ENCODE assay signal across 1 cellular context in the genomic region with DNA sequence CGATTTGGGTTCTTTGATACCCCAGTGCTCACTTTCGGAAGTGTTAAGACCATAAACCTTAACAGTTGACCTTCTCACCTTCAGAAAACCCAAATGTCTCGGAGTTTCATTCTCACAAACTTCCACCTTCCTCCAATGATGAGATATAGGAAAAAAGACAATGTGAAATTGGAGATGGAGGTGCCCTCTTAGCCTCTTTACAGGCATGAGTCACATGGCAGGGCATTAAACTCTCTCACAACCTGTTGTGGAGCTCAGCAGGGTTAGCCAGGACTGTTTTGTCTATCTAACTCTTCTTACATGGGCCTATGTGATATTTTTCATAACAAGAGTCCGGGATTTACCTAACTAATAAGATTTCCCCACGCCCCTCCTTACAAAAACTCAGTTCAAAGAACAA.
TF ChIP-seq lines count a peak whose summit lies in the region.

No MANE protein-coding gene starts in this region.

TF ChIP-seq in H1, 55 proteins besides CTCF, POLR2A, EP300 and RAD21:
- TF ChIP-seq, protein P1, sequence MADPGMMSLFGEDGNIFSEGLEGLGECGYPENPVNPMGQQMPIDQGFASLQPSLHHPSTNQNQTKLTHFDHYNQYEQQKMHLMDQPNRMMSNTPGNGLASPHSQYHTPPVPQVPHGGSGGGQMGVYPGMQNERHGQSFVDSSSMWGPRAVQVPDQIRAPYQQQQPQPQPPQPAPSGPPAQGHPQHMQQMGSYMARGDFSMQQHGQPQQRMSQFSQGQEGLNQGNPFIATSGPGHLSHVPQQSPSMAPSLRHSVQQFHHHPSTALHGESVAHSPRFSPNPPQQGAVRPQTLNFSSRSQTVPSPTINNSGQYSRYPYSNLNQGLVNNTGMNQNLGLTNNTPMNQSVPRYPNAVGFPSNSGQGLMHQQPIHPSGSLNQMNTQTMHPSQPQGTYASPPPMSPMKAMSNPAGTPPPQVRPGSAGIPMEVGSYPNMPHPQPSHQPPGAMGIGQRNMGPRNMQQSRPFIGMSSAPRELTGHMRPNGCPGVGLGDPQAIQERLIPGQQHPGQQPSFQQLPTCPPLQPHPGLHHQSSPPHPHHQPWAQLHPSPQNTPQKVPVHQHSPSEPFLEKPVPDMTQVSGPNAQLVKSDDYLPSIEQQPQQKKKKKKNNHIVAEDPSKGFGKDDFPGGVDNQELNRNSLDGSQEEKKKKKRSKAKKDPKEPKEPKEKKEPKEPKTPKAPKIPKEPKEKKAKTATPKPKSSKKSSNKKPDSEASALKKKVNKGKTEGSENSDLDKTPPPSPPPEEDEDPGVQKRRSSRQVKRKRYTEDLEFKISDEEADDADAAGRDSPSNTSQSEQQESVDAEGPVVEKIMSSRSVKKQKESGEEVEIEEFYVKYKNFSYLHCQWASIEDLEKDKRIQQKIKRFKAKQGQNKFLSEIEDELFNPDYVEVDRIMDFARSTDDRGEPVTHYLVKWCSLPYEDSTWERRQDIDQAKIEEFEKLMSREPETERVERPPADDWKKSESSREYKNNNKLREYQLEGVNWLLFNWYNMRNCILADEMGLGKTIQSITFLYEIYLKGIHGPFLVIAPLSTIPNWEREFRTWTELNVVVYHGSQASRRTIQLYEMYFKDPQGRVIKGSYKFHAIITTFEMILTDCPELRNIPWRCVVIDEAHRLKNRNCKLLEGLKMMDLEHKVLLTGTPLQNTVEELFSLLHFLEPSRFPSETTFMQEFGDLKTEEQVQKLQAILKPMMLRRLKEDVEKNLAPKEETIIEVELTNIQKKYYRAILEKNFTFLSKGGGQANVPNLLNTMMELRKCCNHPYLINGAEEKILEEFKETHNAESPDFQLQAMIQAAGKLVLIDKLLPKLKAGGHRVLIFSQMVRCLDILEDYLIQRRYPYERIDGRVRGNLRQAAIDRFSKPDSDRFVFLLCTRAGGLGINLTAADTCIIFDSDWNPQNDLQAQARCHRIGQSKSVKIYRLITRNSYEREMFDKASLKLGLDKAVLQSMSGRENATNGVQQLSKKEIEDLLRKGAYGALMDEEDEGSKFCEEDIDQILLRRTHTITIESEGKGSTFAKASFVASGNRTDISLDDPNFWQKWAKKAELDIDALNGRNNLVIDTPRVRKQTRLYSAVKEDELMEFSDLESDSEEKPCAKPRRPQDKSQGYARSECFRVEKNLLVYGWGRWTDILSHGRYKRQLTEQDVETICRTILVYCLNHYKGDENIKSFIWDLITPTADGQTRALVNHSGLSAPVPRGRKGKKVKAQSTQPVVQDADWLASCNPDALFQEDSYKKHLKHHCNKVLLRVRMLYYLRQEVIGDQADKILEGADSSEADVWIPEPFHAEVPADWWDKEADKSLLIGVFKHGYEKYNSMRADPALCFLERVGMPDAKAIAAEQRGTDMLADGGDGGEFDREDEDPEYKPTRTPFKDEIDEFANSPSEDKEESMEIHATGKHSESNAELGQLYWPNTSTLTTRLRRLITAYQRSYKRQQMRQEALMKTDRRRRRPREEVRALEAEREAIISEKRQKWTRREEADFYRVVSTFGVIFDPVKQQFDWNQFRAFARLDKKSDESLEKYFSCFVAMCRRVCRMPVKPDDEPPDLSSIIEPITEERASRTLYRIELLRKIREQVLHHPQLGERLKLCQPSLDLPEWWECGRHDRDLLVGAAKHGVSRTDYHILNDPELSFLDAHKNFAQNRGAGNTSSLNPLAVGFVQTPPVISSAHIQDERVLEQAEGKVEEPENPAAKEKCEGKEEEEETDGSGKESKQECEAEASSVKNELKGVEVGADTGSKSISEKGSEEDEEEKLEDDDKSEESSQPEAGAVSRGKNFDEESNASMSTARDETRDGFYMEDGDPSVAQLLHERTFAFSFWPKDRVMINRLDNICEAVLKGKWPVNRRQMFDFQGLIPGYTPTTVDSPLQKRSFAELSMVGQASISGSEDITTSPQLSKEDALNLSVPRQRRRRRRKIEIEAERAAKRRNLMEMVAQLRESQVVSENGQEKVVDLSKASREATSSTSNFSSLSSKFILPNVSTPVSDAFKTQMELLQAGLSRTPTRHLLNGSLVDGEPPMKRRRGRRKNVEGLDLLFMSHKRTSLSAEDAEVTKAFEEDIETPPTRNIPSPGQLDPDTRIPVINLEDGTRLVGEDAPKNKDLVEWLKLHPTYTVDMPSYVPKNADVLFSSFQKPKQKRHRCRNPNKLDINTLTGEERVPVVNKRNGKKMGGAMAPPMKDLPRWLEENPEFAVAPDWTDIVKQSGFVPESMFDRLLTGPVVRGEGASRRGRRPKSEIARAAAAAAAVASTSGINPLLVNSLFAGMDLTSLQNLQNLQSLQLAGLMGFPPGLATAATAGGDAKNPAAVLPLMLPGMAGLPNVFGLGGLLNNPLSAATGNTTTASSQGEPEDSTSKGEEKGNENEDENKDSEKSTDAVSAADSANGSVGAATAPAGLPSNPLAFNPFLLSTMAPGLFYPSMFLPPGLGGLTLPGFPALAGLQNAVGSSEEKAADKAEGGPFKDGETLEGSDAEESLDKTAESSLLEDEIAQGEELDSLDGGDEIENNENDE (IDR thresholded peaks at IDR 0.05; ENCODE audit: insufficient replicate concordance, low read length), result no peak
TF ChIP-seq in H1: peak in this region for 0.
